Comparison of ENCODE assay signal across 12 cellular contexts in genomic region chr7:120927454-120928103, GRCh38. TPM values are rescaled to one million over a fixed set of nuclear protein-coding genes. Genes with fewer than 3 reads are reported as not detected.
DNase-seq lines count a peak whose midpoint lies in the region; ATAC-seq and TF ChIP-seq lines count a peak whose summit lies in the region.
"Had no signal": no experiment of that assay in that cellular context is flagged by ENCODE, and none has a peak within 500 bp of the region (broad histone marks: within the 10 kb centered on the region; RNA-seq: fewer than 3 reads in every experiment).

No MANE protein-coding gene starts in this region.

- H3K4me1 ChIP-seq in aorta (ENCODE audit: control insufficient read depth in 1 of 2, insufficient read depth in 2 of 2, low read length in 2 of 2): no peaks in the 10 kb centered on the region
- no peaks in the 10 kb centered on the region for H3K4me1 ChIP-seq in effector memory CD4-positive, alpha-beta T cell (ENCODE audit: control insufficient read depth, insufficient read depth, low read length, poor library complexity, severe bottlenecking)

- H3K27ac ChIP-seq in aorta (ENCODE audit: low read depth in 1 of 2, low read length in 2 of 2): no peak overlapping the region
- H3K27ac ChIP-seq in effector memory CD4-positive, alpha-beta T cell (ENCODE audit: insufficient read depth, low read length, poor library complexity, severe bottlenecking): no peak overlapping the region

- H3K9me3 Mint-ChIP-seq in mesothelial cell of epicardium (no peaks in the 10 kb centered on the region), chondrocyte (ENCODE audit: low read depth) (no peaks in the 10 kb centered on the region)

- DNase-seq in mesothelial cell of epicardium (ENCODE audit: low spot score in 2 of 2, unreplicated experiment in 2 of 2) (no peak), chondrocyte (ENCODE audit: low spot score) (no peak), aorta (no peak)
- no peak for DNase-seq in effector memory CD4-positive, alpha-beta T cell
- DNase-seq: NCI-H510A treated with DMSO at 0.1 percent for 48 hours; SK-N-SH; stimulated activated CD4-positive, alpha-beta T cell treated with anti-CD3 and anti-CD28 coated beads, Interleukin-12 subunit alpha, Interleukin-12 subunit beta, amount 100 ng/mL, for 4 hours; stimulated activated naive CD4-positive, alpha-beta T cell treated with Interleukin-2 at 50 U/mL for 16 hours had no signal

- H3K36me3 Mint-ChIP-seq in mesothelial cell of epicardium (no peaks in the 10 kb centered on the region), chondrocyte (ENCODE audit: low read depth) (no peaks in the 10 kb centered on the region)

- no peaks in the 10 kb centered on the region for H3K36me3 ChIP-seq in aorta (ENCODE audit: control insufficient read depth in 1 of 2, insufficient read depth in 2 of 2, low read length in 1 of 2)
- no peaks in the 10 kb centered on the region for H3K36me3 ChIP-seq in effector memory CD4-positive, alpha-beta T cell (ENCODE audit: control insufficient read depth, insufficient read depth, low read length)

- no peaks in the 10 kb centered on the region for H3K9me3 ChIP-seq in aorta (ENCODE audit: control insufficient read depth, low read length)
- H3K9me3 ChIP-seq in effector memory CD4-positive, alpha-beta T cell (ENCODE audit: control insufficient read depth, low read length): no peaks in the 10 kb centered on the region
- H3K9me3 ChIP-seq: SK-N-SH had no signal

- no peak overlapping the region for H3K4me3 ChIP-seq in aorta (ENCODE audit: low read length in 2 of 2)
- no peak overlapping the region for H3K4me3 ChIP-seq in effector memory CD4-positive, alpha-beta T cell (ENCODE audit: insufficient read depth, low read depth, low read length, poor library complexity, severe bottlenecking)

- peak; percentile 72 for ATAC-seq in GM18909 (IDR thresholded peaks at IDR 0.05; ENCODE audit: poor library complexity, unreplicated experiment)
- ATAC-seq in GM21825 (IDR thresholded peaks at IDR 0.05; ENCODE audit: unreplicated experiment): peak; percentile 89
- peak; percentile 89 for ATAC-seq in HG03432 (IDR thresholded peaks at IDR 0.05; ENCODE audit: unreplicated experiment)
- no peak for ATAC-seq in HG03196 (IDR thresholded peaks at IDR 0.05; ENCODE audit: unreplicated experiment)
- ATAC-seq in aorta (ENCODE audit: low FRiP score): no peak

- intact Hi-C loops in aorta (cut with DNase I): no loop called here

- WGBS in aorta, 2 donors: 89% methylated on average over 2 of the region's 2 CpGs

- H3K27me3 ChIP-seq in aorta (ENCODE audit: control insufficient read depth in 1 of 2, insufficient read depth in 2 of 2, low read length in 1 of 2): peaks cover 0 to 2% of the 10 kb centered on the region in 2 donors
- no peaks in the 10 kb centered on the region for H3K27me3 ChIP-seq in effector memory CD4-positive, alpha-beta T cell (replicated peaks; ENCODE audit: control insufficient read depth, insufficient read depth, low read length, poor library complexity, severe bottlenecking)

- H3K4me1 Mint-ChIP-seq in mesothelial cell of epicardium (peaks cover 15% of the 10 kb centered on the region), chondrocyte (ENCODE audit: low read depth) (no peaks in the 10 kb centered on the region)

- H3K27ac Mint-ChIP-seq in mesothelial cell of epicardium: peak overlapping the region; percentile 39
- no peak overlapping the region for H3K27ac Mint-ChIP-seq in chondrocyte (ENCODE audit: unreplicated experiment)

- TF ChIP-seq CTCF in mesothelial cell of epicardium (IDR thresholded peaks at IDR 0.05; ENCODE audit: unreplicated experiment) (no peak), chondrocyte (IDR thresholded peaks at IDR 0.05) (no peak)

- H3K4me3 Mint-ChIP-seq in mesothelial cell of epicardium (no peak overlapping the region), chondrocyte (ENCODE audit: unreplicated experiment) (no peak overlapping the region)

- no peaks in the 10 kb centered on the region for H3K27me3 Mint-ChIP-seq in mesothelial cell of epicardium (ENCODE audit: low read depth)
- H3K27me3 Mint-ChIP-seq in chondrocyte (ENCODE audit: low read depth): no peaks in the 10 kb centered on the region

RNA-seq across cellular contexts. Expression of gene ING3, which starts 23.0 kb away (rescaled TPM):
- 19.2 to 22.7 TPM (median 20.2 TPM) in 3 replicates for total RNA-seq in mesothelial cell of epicardium
- total RNA-seq in chondrocyte: 14.2 to 18.6 TPM (median 17.4 TPM) in 3 replicates
- 10 to 100 TPM; 15.9 to 16.0 TPM for total RNA-seq in aorta
- polyA plus RNA-seq in aorta: 10 to 100 TPM in 1 of 2 donors, 1 to 10 TPM in 1; 7.5 to 15.4 TPM

Comparison
In these comparisons a context has a peak if more than half of its experiments do, and no peak if none do; other contexts are left out.
1. ATAC-seq: peak in GM18909 (single experiment), GM21825 (single experiment) and HG03432 (single experiment); none in HG03196 (single experiment) and aorta (single experiment).